31 cellular contexts compared by ENCODE assay signal in the genomic region with DNA sequence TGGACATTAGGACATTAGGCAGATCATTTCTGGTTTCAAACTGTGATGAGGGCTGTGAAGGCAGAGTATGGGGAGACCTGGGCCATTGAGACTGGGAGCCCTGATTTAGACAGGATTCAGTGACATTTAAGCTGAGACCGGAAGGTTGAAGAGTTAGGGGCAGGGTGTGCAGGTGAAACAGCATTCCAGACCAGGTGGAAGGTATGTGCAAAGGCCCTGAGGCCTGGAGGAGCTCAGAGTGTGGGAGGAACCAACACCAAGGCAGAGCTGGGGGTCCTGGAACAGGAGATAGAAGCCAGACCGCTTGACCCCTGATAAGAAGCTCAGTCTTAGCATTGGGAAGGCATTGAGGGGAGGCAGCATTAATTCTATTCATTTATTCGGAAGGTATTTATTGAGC.
"Had no signal": no experiment of that assay in that cellular context is flagged by ENCODE, and none has a peak within 500 bp of the region (broad histone marks: within the 10 kb centered on the region; RNA-seq: fewer than 3 reads in every experiment).

No MANE protein-coding gene starts in this region.

- H3K27me3 ChIP-seq: esophagus muscularis mucosa, foreskin keratinocyte, gastroesophageal sphincter, heart right ventricle, neutrophil, right lobe of liver, testis, tibial artery, upper lobe of right lung, uterus had no signal

- H3K27ac Mint-ChIP-seq: dendritic cell treated with granulocyte-macrophage colony-stimulating factor and Interleukin-4, amounts not matched to agents 40 ng/mL and 50 ng/mL, for 4 days; endodermal cell; memory B cell; natural killer cell treated with Interleukin-12 subunit alpha and Interleukin-12 subunit beta and Interleukin-15 and Interleukin-18, amount 100 ng/mL, for 72 hours; progenitor cell of endocrine pancreas had no signal

- H3K27me3 Mint-ChIP-seq: dendritic cell treated with granulocyte-macrophage colony-stimulating factor and Interleukin-4, amounts not matched to agents 40 ng/mL and 50 ng/mL, for 4 days; memory B cell; natural killer cell treated with Interleukin-12 subunit alpha and Interleukin-12 subunit beta and Interleukin-15 and Interleukin-18, amount 100 ng/mL, for 72 hours; progenitor cell of endocrine pancreas had no signal

- H3K9ac ChIP-seq: parathyroid adenoma had no signal

- H2AFZ ChIP-seq: parathyroid adenoma had no signal

- H3K9me3 Mint-ChIP-seq: dendritic cell treated with granulocyte-macrophage colony-stimulating factor and Interleukin-4, amounts not matched to agents 40 ng/mL and 50 ng/mL, for 4 days; endodermal cell; memory B cell; natural killer cell treated with Interleukin-12 subunit alpha and Interleukin-12 subunit beta and Interleukin-15 and Interleukin-18, amount 100 ng/mL, for 72 hours; neural crest cell had no signal

- H3K4me1 Mint-ChIP-seq: endodermal cell, memory B cell, neural crest cell had no signal

- H3K9me3 ChIP-seq: esophagus muscularis mucosa, gastroesophageal sphincter, heart right ventricle, neutrophil, right lobe of liver, testis, tibial artery, upper lobe of right lung, uterus had no signal

- ATAC-seq: foreskin keratinocyte; left colon; natural killer cell treated with Interleukin-12 subunit alpha and Interleukin-12 subunit beta and Interleukin-15 and Interleukin-18, amount 100 ng/mL, for 72 hours had no signal

- H3K4me3 ChIP-seq: esophagus muscularis mucosa, gastroesophageal sphincter, heart right ventricle, lung, right lobe of liver, testis, tibial artery, upper lobe of right lung, uterus had no signal

- H3K4me1 ChIP-seq: foreskin keratinocyte, gastroesophageal sphincter, parathyroid adenoma, testis, tibial artery, upper lobe of right lung, uterus had no signal

- H3K79me2 ChIP-seq: parathyroid adenoma had no signal

- H3K4me3 Mint-ChIP-seq: dendritic cell treated with granulocyte-macrophage colony-stimulating factor and Interleukin-4, amounts not matched to agents 40 ng/mL and 50 ng/mL, for 4 days; endodermal cell; memory B cell; natural killer cell treated with Interleukin-12 subunit alpha and Interleukin-12 subunit beta and Interleukin-15 and Interleukin-18, amount 100 ng/mL, for 72 hours; neural crest cell had no signal

- H3K36me3 ChIP-seq: uterus had no signal

- DNase-seq: effector CD8-positive, alpha-beta T cell; endodermal cell; foreskin keratinocyte; glutamatergic neuron; heart right ventricle; hippocampal formation; kidney glomerular epithelial cell; left colon; small intestine; stimulated activated CD4-positive, alpha-beta T cell treated with anti-CD3 and anti-CD28 coated beads, Interleukin-15, amount 100 ng/mL, for 24 hours; stimulated activated CD4-positive, alpha-beta T cell treated with anti-CD3 and anti-CD28 coated beads, Interleukin-2, amount 100 ng/mL, for 48 hours; stimulated activated CD8-positive, alpha-beta memory T cell treated with anti-CD3 and anti-CD28 coated beads, Interleukin-4, amount 100 ng/mL, for 48 hours; stimulated activated naive CD4-positive, alpha-beta T cell treated with Interleukin-2 at 50 U/mL for 16 hours; testis; tibial artery; upper lobe of right lung; uterus had no signal

- FAIRE-seq: colon, endothelial cell of umbilical vein, islet of Langerhans, small intestine had no signal

- H3K36me3 Mint-ChIP-seq: natural killer cell treated with Interleukin-12 subunit alpha and Interleukin-12 subunit beta and Interleukin-15 and Interleukin-18, amount 100 ng/mL, for 72 hours had no signal

- H3K27ac ChIP-seq: esophagus muscularis mucosa, foreskin keratinocyte, gastroesophageal sphincter, neutrophil, parathyroid adenoma, testis, tibial artery, upper lobe of right lung, uterus had no signal
